In genomic region chr3:142026333-142026732, GRCh38 we compare ENCODE assay signal across 15 cellular contexts.
DNase-seq lines count a peak whose midpoint lies in the region; ATAC-seq, FAIRE-seq and TF ChIP-seq lines count a peak whose summit lies in the region.
"Had no signal": no experiment of that assay in that cellular context is flagged by ENCODE, and none has a peak within 500 bp of the region (broad histone marks: within the 10 kb centered on the region; RNA-seq: fewer than 3 reads in every experiment).

No MANE protein-coding gene starts in this region.

- H3K4me3 Mint-ChIP-seq in CD8-positive, alpha-beta T cell = peak overlapping the region; percentile 4
- peak overlapping the region; percentile 65 for H3K4me3 Mint-ChIP-seq in neural crest cell
- H3K4me3 Mint-ChIP-seq in CD8-positive, alpha-beta memory T cell = peak overlapping the region in 1 of 7 donors; percentile 1
- no peak overlapping the region for H3K4me3 Mint-ChIP-seq in stimulated activated memory B cell treated with anti-CD40 and anti-IgM and Interleukin-4, amounts not matched to agents 10 μg/mL and 1 μg/mL and 100 μg/mL, for 72 hours

- no peak overlapping the region for H4K8ac ChIP-seq in H1 (ENCODE audit: extremely low read depth, insufficient read depth, low read length)

- no peak for TF ChIP-seq CTCF in CD8-positive, alpha-beta T cell (IDR thresholded peaks at IDR 0.05)
- TF ChIP-seq CTCF in H1 (IDR thresholded peaks at IDR 0.05; ENCODE audit: control extremely low read depth in 1 of 3, insufficient read depth in 1 of 3, low read depth in 1 of 3, low read length in 3 of 3) (no peak), neural crest cell (conservative IDR thresholded peaks at IDR 0.05) (no peak)

- H3K27ac Mint-ChIP-seq in CD8-positive, alpha-beta T cell = no peak overlapping the region
- H3K27ac Mint-ChIP-seq in neural crest cell (ENCODE audit: unreplicated experiment) = no peak overlapping the region
- H3K27ac Mint-ChIP-seq in CD8-positive, alpha-beta memory T cell = no peak overlapping the region
- H3K27ac Mint-ChIP-seq in stimulated activated memory B cell treated with anti-CD40 and anti-IgM and Interleukin-4, amounts not matched to agents 10 μg/mL and 1 μg/mL and 100 μg/mL, for 72 hours = no peak overlapping the region

- H3K9me3 ChIP-seq in CD8-positive, alpha-beta T cell (ENCODE audit: low read length) = no peaks in the 10 kb centered on the region
- H3K9me3 ChIP-seq in KOPT-K1 (ENCODE audit: insufficient read depth, low read length, poor library complexity, severe bottlenecking) = no peaks in the 10 kb centered on the region
- H3K9me3 ChIP-seq in H1 (ENCODE audit: insufficient read depth in 2 of 2, low read depth in 1 of 2, low read length in 1 of 2) = no peaks in the 10 kb centered on the region
- no peaks in the 10 kb centered on the region for H3K9me3 ChIP-seq in CD8-positive, alpha-beta memory T cell (ENCODE audit: low read length)
- H3K9me3 ChIP-seq: breast epithelium, upper lobe of left lung had no signal

- no peak overlapping the region for H3K56ac ChIP-seq in H1 (replicated peaks; ENCODE audit: insufficient read length, low read depth, low read length)

- peaks cover 8% of the 10 kb centered on the region for H3K36me3 Mint-ChIP-seq in CD8-positive, alpha-beta T cell
- peaks cover 4% of the 10 kb centered on the region for H3K36me3 Mint-ChIP-seq in neural crest cell (ENCODE audit: low read depth)
- peaks cover 4 to 6% (median 4%) of the 10 kb centered on the region in 3 donors for H3K36me3 Mint-ChIP-seq in CD8-positive, alpha-beta memory T cell
- H3K36me3 Mint-ChIP-seq in stimulated activated memory B cell treated with anti-CD40 and anti-IgM and Interleukin-4, amounts not matched to agents 10 μg/mL and 1 μg/mL and 100 μg/mL, for 72 hours = peaks cover 9% of the 10 kb centered on the region

- peaks cover 0 to 68% of the 10 kb centered on the region in 2 experiments for H3K79me2 ChIP-seq in H1 (ENCODE audit: control insufficient read depth in 1 of 2, insufficient read depth in 2 of 2, low read length in 2 of 2)

- H4K91ac ChIP-seq in H1 (replicated peaks; ENCODE audit: insufficient read length, low read length) = no peak overlapping the region

- H2AK5ac ChIP-seq in H1 (ENCODE audit: low read depth, low read length) = no peak overlapping the region

- no peak overlapping the region for H3K4me3 ChIP-seq in CD8-positive, alpha-beta T cell (ENCODE audit: low read depth, low read length)
- H3K4me3 ChIP-seq in H1 (ENCODE audit: extremely low read depth in 1 of 4, insufficient read depth in 2 of 4, low read depth in 3 of 4, low read length in 4 of 4) = peak overlapping the region in 3 of 4 experiments; percentile 10 to 93 (median 93); a peak in 5 of 8 replicates
- H3K4me3 ChIP-seq in CD8-positive, alpha-beta memory T cell (ENCODE audit: low read length) = no peak overlapping the region
- H3K4me3 ChIP-seq: breast epithelium, lung had no signal

- H3K18ac ChIP-seq in H1 (ENCODE audit: extremely low read depth, low read length) = no peak overlapping the region

- no peak for TF ChIP-seq RAD21 in H1 (IDR thresholded peaks at IDR 0.05 in 1 of 2, conservative IDR thresholded peaks at IDR 0.05 in 1 of 2; ENCODE audit: low read depth in 2 of 2, low read length in 2 of 2)

- H3K36me3 ChIP-seq in CD8-positive, alpha-beta T cell (ENCODE audit: insufficient read depth, low read length) = no peaks in the 10 kb centered on the region
- H3K36me3 ChIP-seq in KOPT-K1 (ENCODE audit: insufficient read depth, low read length) = peaks cover 31% of the 10 kb centered on the region
- H3K36me3 ChIP-seq in H1 (ENCODE audit: control insufficient read depth in 2 of 4, insufficient read depth in 4 of 4, low read length in 3 of 4) = peaks cover 0 to 12% (median 1%) of the 10 kb centered on the region in 4 experiments; a peak in 2 of 8 replicates
- H3K36me3 ChIP-seq in CD8-positive, alpha-beta memory T cell (ENCODE audit: insufficient read depth, low read length) = no peaks in the 10 kb centered on the region
- H3K36me3 ChIP-seq: breast epithelium, upper lobe of left lung had no signal

- no peak for FAIRE-seq in H1 (lab: Jason Lieb, UNC)

- CTCF ChIA-PET in CD8-positive, alpha-beta T cell (lab: Charles Lee) = no interaction called here
- CTCF ChIA-PET in H1 (lab: Charles Lee; ENCODE audit: partially characterized antibody) = interaction anchor here (0.6 to 1.2 kb wide), 4 partner anchors 73 to 252 kb away, joined by 3 read pairs; no protein-coding TSS in a partner anchor
- CTCF ChIA-PET in CD8-positive, alpha-beta memory T cell (lab: Charles Lee) = no interaction called here

- POLR2A ChIA-PET in CD8-positive, alpha-beta T cell (lab: Charles Lee) = no interaction called here
- POLR2A ChIA-PET in H1 (lab: Charles Lee; ENCODE audit: partially characterized antibody) = interaction anchor here (2.1 kb wide), 1 partner anchor 20 kb away, joined by 6 read pairs; no protein-coding TSS in a partner anchor
- POLR2A ChIA-PET in CD8-positive, alpha-beta memory T cell (lab: Charles Lee) = no interaction called here

- H3K27ac ChIP-seq in CD8-positive, alpha-beta T cell (ENCODE audit: low read depth, low read length) = no peak overlapping the region
- H3K27ac ChIP-seq in KOPT-K1 (ENCODE audit: low read depth, low read length, poor library complexity, severe bottlenecking) (peak overlapping the region; percentile 86), H1 (ENCODE audit: low read depth, low read length) (no peak overlapping the region)
- no peak overlapping the region for H3K27ac ChIP-seq in CD8-positive, alpha-beta memory T cell (ENCODE audit: low read depth, low read length)
- H3K27ac ChIP-seq: breast epithelium, upper lobe of left lung had no signal

- ATAC-seq in CD8-positive, alpha-beta T cell = no peak
- no peak for ATAC-seq in GM18520 (IDR thresholded peaks at IDR 0.05; ENCODE audit: unreplicated experiment)
- ATAC-seq in stimulated activated memory B cell treated with anti-CD40 and anti-IgM and Interleukin-4, amounts not matched to agents 10 μg/mL and 1 μg/mL and 100 μg/mL, for 72 hours = no peak
- ATAC-seq: HCT116 had no signal

- H3K9me3 Mint-ChIP-seq in CD8-positive, alpha-beta T cell = no peaks in the 10 kb centered on the region
- H3K9me3 Mint-ChIP-seq in neural crest cell = no peaks in the 10 kb centered on the region
- H3K9me3 Mint-ChIP-seq in CD8-positive, alpha-beta memory T cell = no peaks in the 10 kb centered on the region
- H3K9me3 Mint-ChIP-seq in stimulated activated memory B cell treated with anti-CD40 and anti-IgM and Interleukin-4, amounts not matched to agents 10 μg/mL and 1 μg/mL and 100 μg/mL, for 72 hours = no peaks in the 10 kb centered on the region

- H2BK20ac ChIP-seq in H1 (ENCODE audit: low read length) = no peak overlapping the region

- H2AFZ ChIP-seq in H1 (ENCODE audit: low read length) = no peak overlapping the region

- H3K9ac ChIP-seq in H1 (replicated peaks in 1 of 4; ENCODE audit: extremely low read depth in 1 of 4, low read depth in 3 of 4, low read length in 3 of 4) = no peak overlapping the region; a peak in 1 of 7 replicates

- H3K4me1 Mint-ChIP-seq in CD8-positive, alpha-beta T cell (ENCODE audit: low read depth) = peaks cover 22% of the 10 kb centered on the region
- H3K4me1 Mint-ChIP-seq in neural crest cell = peaks cover 52% of the 10 kb centered on the region
- H3K4me1 Mint-ChIP-seq in CD8-positive, alpha-beta memory T cell = peaks cover 16 to 36% (median 34%) of the 10 kb centered on the region in 3 donors
- H3K4me1 Mint-ChIP-seq in stimulated activated memory B cell treated with anti-CD40 and anti-IgM and Interleukin-4, amounts not matched to agents 10 μg/mL and 1 μg/mL and 100 μg/mL, for 72 hours = peaks cover 18% of the 10 kb centered on the region

- no peak overlapping the region for H2BK5ac ChIP-seq in H1 (ENCODE audit: low read depth, low read length)

- peaks cover 6% of the 10 kb centered on the region for H3K4me1 ChIP-seq in CD8-positive, alpha-beta T cell (ENCODE audit: insufficient read depth, low read length)
- peaks cover 0 to 3% (median under 1%) of the 10 kb centered on the region in 4 experiments; a peak in 2 of 7 replicates for H3K4me1 ChIP-seq in H1 (replicated peaks in 1 of 4; ENCODE audit: control insufficient read depth in 3 of 4, insufficient read depth in 4 of 4, low read length in 3 of 4)
- peaks cover 4% of the 10 kb centered on the region for H3K4me1 ChIP-seq in CD8-positive, alpha-beta memory T cell (ENCODE audit: insufficient read depth, low read length)
- H3K4me1 ChIP-seq: breast epithelium had no signal

- H3K27me3 Mint-ChIP-seq in CD8-positive, alpha-beta T cell (ENCODE audit: low read depth) = no peaks in the 10 kb centered on the region
- H3K27me3 Mint-ChIP-seq in neural crest cell (ENCODE audit: low read depth) = no peaks in the 10 kb centered on the region
- H3K27me3 Mint-ChIP-seq in CD8-positive, alpha-beta memory T cell = no peaks in the 10 kb centered on the region
- no peaks in the 10 kb centered on the region for H3K27me3 Mint-ChIP-seq in stimulated activated memory B cell treated with anti-CD40 and anti-IgM and Interleukin-4, amounts not matched to agents 10 μg/mL and 1 μg/mL and 100 μg/mL, for 72 hours

- H3K14ac ChIP-seq in H1 (ENCODE audit: insufficient read length) = no peak overlapping the region

- intact Hi-C loops in CD8-positive, alpha-beta T cell (cut with DNase I, micrococcal nuclease) = loop anchor here (5.0 kb wide), 3 partner anchors 126 to 976 kb away; partner anchors contain the start of genes GK5 (in 1 of the 2) and U2SURP (in 1 of the 2)

- H3K23ac ChIP-seq in H1 (ENCODE audit: insufficient read length) = no peak overlapping the region

- no peak overlapping the region for H2BK120ac ChIP-seq in H1 (replicated peaks; ENCODE audit: low read depth, low read length)

- H4K5ac ChIP-seq in H1 (ENCODE audit: insufficient read length, low read depth, low read length) = no peak overlapping the region

- 84% methylated on average over 2 of the region's 2 CpGs; no CpG with 5 or more reads in 1 of the 2 experiments for WGBS in H1 (ENCODE audit: extremely low coverage in 1 of 2, insufficient coverage in 1 of 2, insufficient read length in 1 of 2, insufficient replicate concordance in 2 of 2, low coverage in 1 of 2, low lambda C conversion rate in 2 of 2, missing lambda C conversion rate in 1 of 2), 2 experiments

- H2BK12ac ChIP-seq in H1 (ENCODE audit: low read depth, low read length) = no peak overlapping the region

- H2BK15ac ChIP-seq in H1 (ENCODE audit: low read length) = no peak overlapping the region

- no peak for DNase-seq in CD8-positive, alpha-beta T cell
- DNase-seq in H1 (ENCODE audit: low read depth in 1 of 2, low spot score in 2 of 2) (no peak), neural crest cell (ENCODE audit: low read depth, low spot score) (no peak), epidermal melanocyte (ENCODE audit: insufficient read length, low spot score) (no peak)
- no peak for DNase-seq in CD8-positive, alpha-beta memory T cell
- DNase-seq: effector memory CD4-positive, alpha-beta T cell; Kasumi-1; NCI-H446 treated with DMSO at 0.1 percent for 48 hours; upper lobe of left lung had no signal

- H3K27me3 ChIP-seq in CD8-positive, alpha-beta T cell (ENCODE audit: insufficient read depth, low read length) = no peaks in the 10 kb centered on the region
- no peaks in the 10 kb centered on the region for H3K27me3 ChIP-seq in H1 (replicated peaks in 1 of 4; ENCODE audit: control insufficient read depth in 3 of 4, extremely low read depth in 1 of 4, insufficient read depth in 3 of 4, low read length in 3 of 4)
- H3K27me3 ChIP-seq in CD8-positive, alpha-beta memory T cell (ENCODE audit: insufficient read depth, low read length, poor library complexity, severe bottlenecking) = no peaks in the 10 kb centered on the region
- H3K27me3 ChIP-seq: breast epithelium, upper lobe of left lung had no signal

- no peak for TF ChIP-seq POLR2A in H1 (IDR thresholded peaks at IDR 0.05; ENCODE audit: control extremely low read depth in 1 of 2, low read depth in 2 of 2, low read length in 2 of 2)

- H3K4ac ChIP-seq in H1 (replicated peaks; ENCODE audit: insufficient read length, low read depth, low read length) = no peak overlapping the region

- peak overlapping the region; percentile 68 to 74; a peak in 2 of 4 replicates for H3K4me2 ChIP-seq in H1 (ENCODE audit: insufficient read depth in 1 of 2, low read depth in 2 of 2, low read length in 2 of 2)

- H3K23me2 ChIP-seq in H1 (ENCODE audit: low read depth, low read length) = no peaks in the 10 kb centered on the region

- TF ChIP-seq EP300 in H1 (IDR thresholded peaks at IDR 0.05; ENCODE audit: borderline replicate concordance in 1 of 2, low read depth in 2 of 2, low read length in 2 of 2) = no peak

- no peaks in the 10 kb centered on the region for H4K20me1 ChIP-seq in H1 (replicated peaks in 1 of 2; ENCODE audit: control insufficient read depth in 1 of 2, insufficient read depth in 2 of 2, low read length in 2 of 2)

- H3K79me1 ChIP-seq in H1 (ENCODE audit: low read depth, low read length) = no peaks in the 10 kb centered on the region

Comparison
In these comparisons a context has a peak if more than half of its experiments do, and no peak if none do; other contexts are left out.
1. H3K4me3 ChIP-seq: peak in H1 (3 of 4); none in CD8-positive, alpha-beta T cell (single experiment) and CD8-positive, alpha-beta memory T cell (single experiment).